Comparison of ENCODE assay signal across 1 cellular context in genomic region chr2:62539892-62540785, GRCh38.
TF ChIP-seq lines count a peak whose summit lies in the region.

No MANE protein-coding gene starts in this region.

TF ChIP-seq in HepG2, 621 proteins besides CTCF, POLR2A, EP300 and RAD21 (continued from another document and continues in another):
- TF ChIP-seq ZNF382 (CRISPR knock-in tag; IDR thresholded peaks at IDR 0.05; ENCODE audit: borderline replicate concordance) (no peak), ZNF530 (CRISPR knock-in tag; IDR thresholded peaks at IDR 0.05; ENCODE audit: low read depth) (no peak), BCLAF1 (IDR thresholded peaks at IDR 0.05) (no peak), TSC22D2 (CRISPR knock-in tag; IDR thresholded peaks at IDR 0.05; ENCODE audit: borderline replicate concordance) (peak; percentile 62; the same call in 1 of the 2 replicates), SOX5 (CRISPR knock-in tag; IDR thresholded peaks at IDR 0.05; ENCODE audit: borderline replicate concordance) (peak; percentile 82), NCOA1 (CRISPR knock-in tag; IDR thresholded peaks at IDR 0.05) (no peak), PHF8 (CRISPR knock-in tag; IDR thresholded peaks at IDR 0.05) (no peak), ZBTB39 (CRISPR knock-in tag; IDR thresholded peaks at IDR 0.05) (peak; percentile 97), TEF (CRISPR knock-in tag; IDR thresholded peaks at IDR 0.05) (0 out of 2 replicates have a peak, but pooled peaks have one; percentile 36), MXI1 (IDR thresholded peaks at IDR 0.05; ENCODE audit: borderline replicate concordance, low read depth, low read length) (no peak), MNT (IDR thresholded peaks at IDR 0.05) (no peak), ZFP90 (CRISPR knock-in tag; IDR thresholded peaks at IDR 0.05; ENCODE audit: borderline replicate concordance) (0 out of 2 replicates have a peak, but pooled peaks have one; percentile 72), USF2 (IDR thresholded peaks at IDR 0.05; ENCODE audit: low read depth, low read length) (no peak), USF2 (CRISPR knock-in tag; IDR thresholded peaks at IDR 0.05; ENCODE audit: borderline replicate concordance) (no peak), TFAP4 (IDR thresholded peaks at IDR 0.05; ENCODE audit: borderline replicate concordance, low read depth) (no peak), GTF3A (CRISPR knock-in tag; conservative IDR thresholded peaks at IDR 0.05) (no peak), TFDP2 (CRISPR knock-in tag; IDR thresholded peaks at IDR 0.05) (no peak), DPF2 (CRISPR knock-in tag; IDR thresholded peaks at IDR 0.05; ENCODE audit: borderline replicate concordance, low read depth) (peak; percentile 70; the same call in 1 of the 2 replicates), ZSCAN31 (CRISPR knock-in tag; IDR thresholded peaks at IDR 0.05; ENCODE audit: low read depth) (0 out of 2 replicates have a peak, but pooled peaks have one; percentile 31), ZNF577 (CRISPR knock-in tag; IDR thresholded peaks at IDR 0.05; ENCODE audit: borderline replicate concordance, low read depth) (no peak), RBFOX2 (IDR thresholded peaks at IDR 0.05; ENCODE audit: low read depth, low read length) (peak; percentile 59), ZNF772 (CRISPR knock-in tag; IDR thresholded peaks at IDR 0.05) (peak; percentile 85; the same call in 1 of the 2 replicates), ZBTB40 (IDR thresholded peaks at IDR 0.05) (no peak), ZBTB40 (CRISPR knock-in tag; IDR thresholded peaks at IDR 0.05) (no peak), HNRNPL (IDR thresholded peaks at IDR 0.05; ENCODE audit: low read depth, low read length) (no peak), ZNF710 (CRISPR knock-in tag; IDR thresholded peaks at IDR 0.05; ENCODE audit: borderline replicate concordance) (0 out of 2 replicates have a peak, but pooled peaks have one; percentile 46), SOX13 (IDR thresholded peaks at IDR 0.05) (peak; percentile 60; the same call in 1 of the 2 replicates), SOX13 (CRISPR knock-in tag; conservative IDR thresholded peaks at IDR 0.05 in 1 of 2, IDR thresholded peaks at IDR 0.05 in 1 of 2) (peak in 1 of 2 experiments; percentile 87; a peak in 2 of 4 replicates), FOXP1 (IDR thresholded peaks at IDR 0.05) (no peak), FOXP1 (CRISPR knock-in tag; IDR thresholded peaks at IDR 0.05) (peak; percentile 74), CCAR2 (optimal IDR thresholded peaks at IDR 0.05; ENCODE audit: low read depth, low read length) (no peak), ZNF12 (CRISPR knock-in tag; IDR thresholded peaks at IDR 0.05) (peak; percentile 83), SOX6 (IDR thresholded peaks at IDR 0.05) (no peak), SOX6 (CRISPR knock-in tag; IDR thresholded peaks at IDR 0.05) (peak; percentile 81), KAT8 (CRISPR knock-in tag; IDR thresholded peaks at IDR 0.05) (peak; percentile 69), ZMYM2 (CRISPR knock-in tag; IDR thresholded peaks at IDR 0.05) (peak; percentile 36; the same call in 1 of the 2 replicates)
